Comparison of ENCODE assay signal across 31 cellular contexts in the genomic region with DNA sequence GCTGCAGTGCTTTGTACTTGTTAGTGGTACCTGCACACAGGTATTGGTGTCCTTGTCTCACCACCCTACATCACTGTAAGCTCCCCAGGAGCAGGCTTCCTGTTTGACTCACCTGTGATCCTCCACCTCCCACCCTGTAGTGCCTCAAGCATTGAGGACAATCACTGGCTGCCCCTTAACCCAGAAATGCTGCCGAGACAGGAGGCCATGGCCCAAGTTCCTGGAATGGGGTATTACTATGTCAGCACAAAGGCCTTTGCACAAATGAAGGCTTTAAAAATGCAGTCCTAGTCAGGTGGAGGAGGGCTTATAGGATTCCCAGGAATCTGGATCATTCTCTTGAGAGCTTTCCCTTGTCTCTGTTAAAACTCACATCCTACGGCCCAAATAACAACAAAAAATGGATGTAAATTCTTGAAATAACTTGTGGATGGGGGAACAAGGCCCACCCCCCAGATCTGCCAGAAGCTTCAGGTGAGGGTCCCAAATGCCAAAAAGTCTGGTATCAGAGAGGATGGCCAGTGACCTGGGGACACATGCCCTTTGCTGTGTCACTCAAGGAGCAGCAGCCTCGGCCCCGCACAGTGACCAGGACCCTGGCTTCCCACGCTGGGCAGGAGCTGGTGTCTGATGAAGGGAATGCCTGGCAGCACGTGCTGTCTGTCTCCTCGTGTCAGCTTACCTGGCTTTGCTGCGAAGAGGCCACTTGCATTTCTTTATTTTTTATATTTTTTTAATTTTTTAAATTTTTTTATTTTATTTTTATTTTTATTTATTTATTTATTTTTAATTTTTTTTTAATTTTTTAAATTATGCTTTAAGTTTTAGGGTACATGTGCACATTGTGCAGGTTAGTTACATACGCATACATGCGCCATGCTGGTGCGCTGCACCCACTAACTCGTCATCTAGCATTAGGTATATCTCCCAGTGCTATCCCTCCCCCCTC. TPM values are rescaled to one million over a fixed set of nuclear protein-coding genes. Genes with fewer than 3 reads are reported as not detected.
"Had no signal": no experiment of that assay in that cellular context is flagged by ENCODE, and none has a peak within 500 bp of the region (broad histone marks: within the 10 kb centered on the region; RNA-seq: fewer than 3 reads in every experiment).

No MANE protein-coding gene starts in this region.

- H3K27me3 ChIP-seq: brain microvascular endothelial cell, esophagus muscularis mucosa, gastroesophageal sphincter had no signal

- H3K27ac ChIP-seq: brain microvascular endothelial cell, esophagus muscularis mucosa, gastroesophageal sphincter, heart right ventricle had no signal

- DNase-seq: activated CD4-positive, alpha-beta memory T cell treated with anti-CD3 and anti-CD28 coated beads, Interleukin-2, amount 10 ng/mL, durations not matched to agents 7 days and 5 days; activated CD4-positive, alpha-beta T cell treated with anti-CD3 and anti-CD28 coated beads for 1 hour; activated CD4-positive, alpha-beta T cell treated with anti-CD3 and anti-CD28 coated beads for 4 hours; activated CD4-positive, alpha-beta T cell treated with anti-CD3 and anti-CD28 coated beads, Interleukin-2, amount 10 ng/mL, durations not matched to agents 7 days and 5 days; activated CD4-positive, alpha-beta T cell treated with anti-CD3 and anti-CD28 coated beads, Interleukin-2, amount 50 U/mL, for 4 hours; activated CD8-positive, alpha-beta memory T cell treated with anti-CD3 and anti-CD28 coated beads for 24 hours; activated effector memory CD4-positive, alpha-beta T cell treated with Interleukin-2 at 50 U/mL for 16 hours; activated gamma-delta T cell treated with Interleukin-2 at 50 U/mL for 16 hours; activated naive CD4-positive, alpha-beta T cell treated with anti-CD3 and anti-CD28 coated beads, Interleukin-2, amount 50 U/mL, for 16 hours; activated naive CD4-positive, alpha-beta T cell treated with Interleukin-2 at 50 U/mL for 16 hours; activated T-cell treated with anti-CD3 and anti-CD28 coated beads, Interleukin-2, amount 50 U/mL, for 4 hours; amniotic stem cell; anterior cingulate cortex; brain microvascular endothelial cell; caudate nucleus; cortex of kidney; dermis blood vessel endothelial cell; effector CD4-positive, alpha-beta T cell; effector memory CD8-positive, alpha-beta T cell; erythroblast; foreskin melanocyte; heart right ventricle; T-helper 2 cell had no signal

- H3K4me1 Mint-ChIP-seq: activated CD4-positive, alpha-beta T cell treated with anti-CD3 and anti-CD28 coated beads, Interleukin-2, amount 10 ng/mL, durations not matched to agents 7 days and 5 days; activated T-helper 17 cell treated with anti-CD3 and anti-CD28 coated beads, Interleukin-2, amount 50 U/mL, for 72 hours had no signal

- H3K4me3 ChIP-seq: esophagus muscularis mucosa, gastroesophageal sphincter, heart right ventricle had no signal

- H3K36me3 Mint-ChIP-seq: activated naive CD8-positive, alpha-beta T cell had no signal

- H3K27me3 Mint-ChIP-seq: activated naive CD8-positive, alpha-beta T cell; activated T-helper 17 cell treated with anti-CD3 and anti-CD28 coated beads, Interleukin-2, amount 50 U/mL, for 72 hours had no signal

- H3K27ac Mint-ChIP-seq: activated CD4-positive, alpha-beta memory T cell treated with anti-CD3 and anti-CD28 coated beads, Interleukin-2, amount 10 ng/mL, durations not matched to agents 7 days and 5 days; activated CD4-positive, alpha-beta T cell treated with anti-CD3 and anti-CD28 coated beads, Interleukin-2, amount 10 ng/mL, durations not matched to agents 7 days and 5 days; activated naive CD8-positive, alpha-beta T cell; activated T-helper 17 cell treated with anti-CD3 and anti-CD28 coated beads, Interleukin-2, amount 50 U/mL, for 72 hours; effector memory CD8-positive, alpha-beta T cell had no signal

- H3K9me3 ChIP-seq: esophagus muscularis mucosa, gastroesophageal sphincter, heart right ventricle had no signal

- H3K4me3 Mint-ChIP-seq: activated CD4-positive, alpha-beta memory T cell treated with anti-CD3 and anti-CD28 coated beads, Interleukin-2, amount 10 ng/mL, durations not matched to agents 7 days and 5 days; activated CD4-positive, alpha-beta T cell treated with anti-CD3 and anti-CD28 coated beads, Interleukin-2, amount 10 ng/mL, durations not matched to agents 7 days and 5 days; activated naive CD8-positive, alpha-beta T cell; activated T-cell treated with anti-CD3 and anti-CD28 coated beads, Interleukin-2, amount 50 U/mL, for 4 hours; activated T-helper 17 cell treated with anti-CD3 and anti-CD28 coated beads, Interleukin-2, amount 50 U/mL, for 72 hours; effector memory CD8-positive, alpha-beta T cell had no signal

- ATAC-seq: activated T-cell treated with anti-CD3 and anti-CD28 coated beads, Interleukin-2, amount 50 U/mL, for 4 hours; activated T-helper 17 cell treated with anti-CD3 and anti-CD28 coated beads, Interleukin-2, amount 50 U/mL, for 72 hours; effector memory CD8-positive, alpha-beta T cell; gastroesophageal sphincter; heart right ventricle had no signal

- H3K9me3 Mint-ChIP-seq: activated T-cell treated with anti-CD3 and anti-CD28 coated beads, Interleukin-2, amount 50 U/mL, for 4 hours; activated T-helper 17 cell treated with anti-CD3 and anti-CD28 coated beads, Interleukin-2, amount 50 U/mL, for 72 hours; effector memory CD8-positive, alpha-beta T cell had no signal

- H3K4me1 ChIP-seq: esophagus muscularis mucosa, gastroesophageal sphincter, heart right ventricle had no signal

- H3K36me3 ChIP-seq: brain microvascular endothelial cell, esophagus muscularis mucosa, gastroesophageal sphincter, heart right ventricle had no signal

RNA-seq across cellular contexts. Expression of a gene that starts 3.7 kb away (rescaled TPM):
- total RNA-seq: activated CD4-positive, alpha-beta T cell treated with anti-CD3 and anti-CD28 coated beads, Interleukin-2, amount 10 ng/mL, durations not matched to agents 7 days and 5 days; activated T-cell treated with anti-CD3 and anti-CD28 coated beads, Interleukin-2, amount 50 U/mL, for 4 hours; astrocyte; chondrocyte; dermis blood vessel endothelial cell; esophagus muscularis mucosa; gastroesophageal sphincter; glomerular endothelial cell; heart right ventricle had no signal
- polyA plus RNA-seq: adipose tissue, heart right ventricle had no signal
